Comparison of ENCODE assay signal across 10 cellular contexts in the genomic region with DNA sequence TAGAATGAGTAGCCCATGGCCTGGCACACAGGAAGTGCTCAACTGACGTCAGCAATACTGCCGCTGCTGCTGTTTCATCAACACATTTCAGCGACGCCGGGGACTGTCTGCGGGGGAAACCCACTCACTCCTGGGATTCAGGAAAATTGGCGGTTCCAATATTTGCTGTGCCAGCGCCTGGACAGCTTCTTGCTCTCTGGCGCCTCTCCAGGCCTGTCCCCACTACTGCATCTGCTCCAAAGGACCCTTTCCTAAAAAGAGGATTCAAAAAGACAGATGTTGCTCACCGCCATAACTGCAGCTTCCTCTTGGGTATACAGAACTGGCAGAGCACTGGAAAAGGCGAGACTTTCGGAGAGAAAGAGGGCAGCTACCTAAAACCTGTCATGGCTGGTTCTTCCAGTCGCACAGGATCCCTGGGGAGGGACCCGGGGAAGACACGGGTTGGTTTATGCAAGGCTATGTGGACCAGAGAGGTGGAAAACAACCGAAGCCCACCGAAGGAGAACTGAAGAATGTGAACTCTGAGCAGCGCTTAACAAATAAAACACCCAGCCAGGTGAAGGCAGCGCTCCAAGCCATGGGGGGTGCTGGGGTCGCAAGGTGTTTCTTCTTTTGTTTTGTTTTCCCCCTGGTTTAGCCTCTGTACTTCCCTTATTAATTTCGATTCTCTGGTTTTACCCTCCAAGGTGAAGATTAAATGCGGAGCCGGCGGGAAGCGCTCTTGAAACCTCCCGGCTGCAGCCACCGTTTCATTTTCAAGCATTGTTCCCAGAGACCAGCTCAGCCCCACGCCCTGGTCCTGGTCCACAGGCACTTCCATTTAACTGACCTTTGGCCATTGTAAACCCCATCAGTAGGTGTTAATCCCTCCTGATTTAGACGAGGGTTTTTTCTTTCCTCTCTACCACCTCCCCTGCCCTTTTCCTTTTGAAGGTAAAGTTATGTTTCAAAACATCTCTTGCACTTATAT. TPM values are rescaled to one million over a fixed set of nuclear protein-coding genes. Genes with fewer than 3 reads are reported as not detected.
DNase-seq lines count a peak whose midpoint lies in the region; ATAC-seq, FAIRE-seq and TF ChIP-seq lines count a peak whose summit lies in the region.
"Had no signal": no experiment of that assay in that cellular context is flagged by ENCODE, and none has a peak within 500 bp of the region (broad histone marks: within the 10 kb centered on the region; RNA-seq: fewer than 3 reads in every experiment).

No MANE protein-coding gene starts in this region.

- H3K27me3 Mint-ChIP-seq in nephron (ENCODE audit: low read depth): peaks cover 59% of the 10 kb centered on the region
- peaks cover 37% of the 10 kb centered on the region for H3K27me3 Mint-ChIP-seq in stimulated activated naive CD8-positive, alpha-beta T cell treated with anti-CD3 and anti-CD28 coated beads, Interleukin-15, amount 100 ng/mL, for 72 hours

- no peaks in the 10 kb centered on the region for H3K9me3 ChIP-seq in MG63

- no peak for ATAC-seq in stimulated activated naive CD8-positive, alpha-beta T cell treated with anti-CD3 and anti-CD28 coated beads, Interleukin-15, amount 100 ng/mL, for 72 hours
- ATAC-seq in HG02970 (IDR thresholded peaks at IDR 0.05; ENCODE audit: low FRiP score, unreplicated experiment) (no peak), HG02678 (IDR thresholded peaks at IDR 0.05; ENCODE audit: unreplicated experiment) (no peak)

- H3K9me3 Mint-ChIP-seq in nephron: peaks cover 5% of the 10 kb centered on the region
- H3K9me3 Mint-ChIP-seq in stimulated activated naive CD8-positive, alpha-beta T cell treated with anti-CD3 and anti-CD28 coated beads, Interleukin-15, amount 100 ng/mL, for 72 hours: no peaks in the 10 kb centered on the region

- FAIRE-seq in bronchial epithelial cell (lab: Jason Lieb, UNC): no peak

- H3K4me3 ChIP-seq in MG63 (peak overlapping the region; percentile 17; the same call in 1 of the 2 replicates), bronchial epithelial cell (ENCODE audit: low read depth, low read length) (peak overlapping the region; percentile 26)

- H3K27me3 ChIP-seq in MG63: no peaks in the 10 kb centered on the region
- no peaks in the 10 kb centered on the region for H3K27me3 ChIP-seq in bronchial epithelial cell (ENCODE audit: control insufficient read depth, insufficient read depth, low read length)

- H3K4me1 Mint-ChIP-seq in nephron: no peaks in the 10 kb centered on the region
- H3K4me1 Mint-ChIP-seq in stimulated activated naive CD8-positive, alpha-beta T cell treated with anti-CD3 and anti-CD28 coated beads, Interleukin-15, amount 100 ng/mL, for 72 hours: no peaks in the 10 kb centered on the region

- no peaks in the 10 kb centered on the region for H3K36me3 Mint-ChIP-seq in nephron (ENCODE audit: low read depth)

- H3K27ac Mint-ChIP-seq in nephron: no peak overlapping the region
- H3K27ac Mint-ChIP-seq in stimulated activated naive CD8-positive, alpha-beta T cell treated with anti-CD3 and anti-CD28 coated beads, Interleukin-15, amount 100 ng/mL, for 72 hours: no peak overlapping the region

- H3K36me3 ChIP-seq in MG63 (no peaks in the 10 kb centered on the region), bronchial epithelial cell (ENCODE audit: control insufficient read depth, insufficient read depth, low read length) (no peaks in the 10 kb centered on the region)

- peak; percentile 79 for DNase-seq in DMS53 (lab: John Stamatoyannopoulos, UW)
- DNase-seq in MG63: peak; percentile 47
- DNase-seq in bronchial epithelial cell (ENCODE audit: low read depth): peak; percentile 42
- DNase-seq in medulla oblongata (ENCODE audit: extremely low spot score): no peak
- DNase-seq in stimulated activated naive CD8-positive, alpha-beta T cell treated with anti-CD3 and anti-CD28 coated beads, Interleukin-15, amount 100 ng/mL, for 72 hours: no peak
- DNase-seq: activated naive CD4-positive, alpha-beta T cell; NCI-H187 treated with DMSO at 0.1 percent for 48 hours had no signal

- TF ChIP-seq CTCF in bronchial epithelial cell (IDR thresholded peaks at IDR 0.05; ENCODE audit: insufficient read depth, low read length, severe bottlenecking) (peak; percentile 67), nephron (IDR thresholded peaks at IDR 0.05; ENCODE audit: unreplicated experiment in 3 of 3) (peak in 2 of 3 experiments; percentile 40 to 43)

- H3K4me3 Mint-ChIP-seq in nephron: no peak overlapping the region
- H3K4me3 Mint-ChIP-seq in stimulated activated naive CD8-positive, alpha-beta T cell treated with anti-CD3 and anti-CD28 coated beads, Interleukin-15, amount 100 ng/mL, for 72 hours: no peak overlapping the region

RNA-seq across cellular contexts. Expression of a gene that starts 39.5 kb away (rescaled TPM):
- total RNA-seq in MG63 (2014; rRNA removed; shearing (Covaris generic); ENCODE audit: low replicate concordance): 0.69 and 2.5 TPM in 2 replicates
- total RNA-seq in bronchial epithelial cell: not detected in 2 replicates

Comparison
In these comparisons a context has a peak if more than half of its experiments do, and no peak if none do; other contexts are left out.
1. DNase-seq: peak in DMS53 (single experiment), MG63 (single experiment) and bronchial epithelial cell (single experiment); none in medulla oblongata (single experiment) and stimulated activated naive CD8-positive, alpha-beta T cell treated with anti-CD3 and anti-CD28 coated beads, Interleukin-15, amount 100 ng/mL, for 72 hours (0 of 2).